In the genomic region with DNA sequence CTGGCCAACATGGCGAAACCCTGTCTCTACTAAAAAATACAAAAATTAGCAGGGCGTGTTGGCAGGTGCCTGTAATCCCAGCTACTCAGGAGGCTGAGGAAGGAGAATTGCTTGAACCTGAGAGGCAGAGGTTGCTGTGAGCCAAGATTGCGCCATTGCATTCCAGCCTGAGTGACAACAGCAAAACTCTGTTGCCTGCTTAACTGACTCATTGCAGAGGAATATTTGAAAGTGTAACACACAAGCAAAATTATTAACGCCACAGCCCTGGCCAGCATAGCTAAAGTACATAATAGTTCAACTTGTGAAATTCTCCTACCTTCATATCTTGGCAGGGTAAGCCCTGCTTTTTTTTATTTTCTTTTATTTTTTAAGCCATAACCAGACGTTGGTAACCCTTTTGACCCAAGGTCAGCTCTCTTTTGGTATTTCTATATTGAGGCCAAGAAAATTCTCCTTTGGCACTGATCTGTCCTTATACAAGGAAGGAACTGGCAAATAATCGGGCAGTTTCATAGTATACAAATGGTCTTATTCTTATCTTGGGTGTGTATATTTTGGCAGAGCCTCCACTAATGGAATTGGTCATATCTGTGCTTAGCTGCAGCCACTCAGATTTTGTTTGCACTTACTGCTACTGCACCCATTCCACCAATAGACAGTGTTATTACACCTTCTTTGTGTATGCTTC, we compare ENCODE assay signal across 12 cellular contexts. TPM values are rescaled to one million over a fixed set of nuclear protein-coding genes. Genes with fewer than 3 reads are reported as not detected.
DNase-seq lines count a peak whose midpoint lies in the region; ATAC-seq and TF ChIP-seq lines count a peak whose summit lies in the region.
"Had no signal": no experiment of that assay in that cellular context is flagged by ENCODE, and none has a peak within 500 bp of the region (broad histone marks: within the 10 kb centered on the region; RNA-seq: fewer than 3 reads in every experiment).

No MANE protein-coding gene starts in this region.

- no peaks in the 10 kb centered on the region for H3K79me2 ChIP-seq in neural progenitor cell (ENCODE audit: low read depth)

- H3K27ac Mint-ChIP-seq in neural progenitor cell: no peak overlapping the region
- H3K27ac Mint-ChIP-seq in activated CD4-positive, alpha-beta T cell treated with anti-CD3 and anti-CD28 coated beads for 36 hours: no peak overlapping the region
- H3K27ac Mint-ChIP-seq: GM23338, progenitor cell of endocrine pancreas had no signal

- no peaks in the 10 kb centered on the region for H3K36me3 ChIP-seq in skeletal muscle satellite cell (ENCODE audit: insufficient read depth, low read length)
- no peaks in the 10 kb centered on the region for H3K36me3 ChIP-seq in neural progenitor cell

- DNase-seq in H4 (ENCODE audit: low spot score) (peak; percentile 31), amniotic epithelial cell (ENCODE audit: low read depth) (peak; percentile 93), left cardiac atrium (peak; percentile 67), neural progenitor cell (ENCODE audit: low spot score) (no peak), globus pallidus (ENCODE audit: low spot score) (no peak)
- no peak for DNase-seq in activated CD4-positive, alpha-beta T cell treated with anti-CD3 and anti-CD28 coated beads for 36 hours

- POLR2A ChIA-PET in activated CD4-positive, alpha-beta T cell treated with anti-CD3 and anti-CD28 coated beads for 36 hours (lab: Charles Lee): no interaction called here

- H3K4me1 ChIP-seq in skeletal muscle satellite cell (ENCODE audit: control insufficient read depth, insufficient read depth, low read length): peaks cover 41% of the 10 kb centered on the region
- no peaks in the 10 kb centered on the region for H3K4me1 ChIP-seq in neural progenitor cell

- no peaks in the 10 kb centered on the region for H4K20me1 ChIP-seq in neural progenitor cell (ENCODE audit: low read depth)

- TF ChIP-seq CTCF in neural progenitor cell (IDR thresholded peaks at IDR 0.05): no peak

- no peaks in the 10 kb centered on the region for H3K4me1 Mint-ChIP-seq in neural progenitor cell
- no peaks in the 10 kb centered on the region for H3K4me1 Mint-ChIP-seq in activated CD4-positive, alpha-beta T cell treated with anti-CD3 and anti-CD28 coated beads for 36 hours
- H3K4me1 Mint-ChIP-seq: central memory CD8-positive, alpha-beta T cell; GM23338 had no signal

- H3K4me3 ChIP-seq in skeletal muscle satellite cell (ENCODE audit: low read length) (peak overlapping the region; percentile 39), neural progenitor cell (no peak overlapping the region)
- H3K4me3 ChIP-seq: GM23338 had no signal

- H3K36me3 Mint-ChIP-seq in neural progenitor cell: no peaks in the 10 kb centered on the region
- H3K36me3 Mint-ChIP-seq in activated CD4-positive, alpha-beta T cell treated with anti-CD3 and anti-CD28 coated beads for 36 hours (ENCODE audit: low read depth): no peaks in the 10 kb centered on the region

- CTCF ChIA-PET in activated CD4-positive, alpha-beta T cell treated with anti-CD3 and anti-CD28 coated beads for 36 hours (lab: Charles Lee): no interaction called here

- H3F3A ChIP-seq in neural progenitor cell (ENCODE audit: low read depth): no peaks in the 10 kb centered on the region

- H3K27me3 ChIP-seq in skeletal muscle satellite cell (ENCODE audit: control insufficient read depth, insufficient read depth, low read length) (no peaks in the 10 kb centered on the region), neural progenitor cell (no peaks in the 10 kb centered on the region)

- H3K9me3 ChIP-seq in skeletal muscle satellite cell (replicated peaks; ENCODE audit: low read length) (no peaks in the 10 kb centered on the region), neural progenitor cell (ENCODE audit: low read depth) (no peaks in the 10 kb centered on the region)

- H3K27me3 Mint-ChIP-seq in neural progenitor cell (ENCODE audit: insufficient read depth, low read depth): peaks cover 2% of the 10 kb centered on the region
- H3K27me3 Mint-ChIP-seq in activated CD4-positive, alpha-beta T cell treated with anti-CD3 and anti-CD28 coated beads for 36 hours: peaks cover 5% of the 10 kb centered on the region
- H3K27me3 Mint-ChIP-seq: progenitor cell of endocrine pancreas had no signal

- H3K4me2 ChIP-seq in skeletal muscle satellite cell (ENCODE audit: low read length) (peak overlapping the region; percentile 69), neural progenitor cell (no peak overlapping the region)
- H3K4me2 ChIP-seq: GM23338 had no signal

- H3K27ac ChIP-seq in neural progenitor cell: no peak overlapping the region

- H3K9ac ChIP-seq in skeletal muscle satellite cell (ENCODE audit: low read depth, low read length) (peak overlapping the region; percentile 61), neural progenitor cell (no peak overlapping the region)

- intact Hi-C loops in left cardiac atrium (cut with DNase I): no loop called here
- intact Hi-C loops in activated CD4-positive, alpha-beta T cell treated with anti-CD3 and anti-CD28 coated beads for 36 hours (cut with DNase I, micrococcal nuclease): no loop called here

- H3K9me3 Mint-ChIP-seq in neural progenitor cell: no peaks in the 10 kb centered on the region
- no peaks in the 10 kb centered on the region for H3K9me3 Mint-ChIP-seq in activated CD4-positive, alpha-beta T cell treated with anti-CD3 and anti-CD28 coated beads for 36 hours (ENCODE audit: low read depth)
- H3K9me3 Mint-ChIP-seq: GM23338 had no signal

- no peak overlapping the region for H2AFZ ChIP-seq in neural progenitor cell (replicated peaks)
- H2AFZ ChIP-seq: GM23338 had no signal

- no peak overlapping the region for H3K4me3 Mint-ChIP-seq in neural progenitor cell
- H3K4me3 Mint-ChIP-seq in activated CD4-positive, alpha-beta T cell treated with anti-CD3 and anti-CD28 coated beads for 36 hours: no peak overlapping the region
- H3K4me3 Mint-ChIP-seq: central memory CD8-positive, alpha-beta T cell; GM23338 had no signal

- ATAC-seq in left cardiac atrium (peak; percentile 70 to 81), GM21381 (IDR thresholded peaks at IDR 0.05; ENCODE audit: unreplicated experiment) (no peak)
- no peak for ATAC-seq in activated CD4-positive, alpha-beta T cell treated with anti-CD3 and anti-CD28 coated beads for 36 hours
- ATAC-seq: GM23338 had no signal

RNA-seq across cellular contexts. Expression of a gene that starts 4.0 kb away (rescaled TPM):
- not detected in 2 replicates for total RNA-seq in H4 (2014; rRNA removed; shearing (Covaris generic))
- total RNA-seq in left cardiac atrium (10 to 100 TPM; 37.4 to 56.9 TPM), neural progenitor cell (ENCODE audit: low replicate concordance) (not detected in 2 replicates)
- total RNA-seq in skeletal muscle satellite cell (2012; rRNA removed): under 0.01 and 0.22 TPM in 2 replicates
- not detected for total RNA-seq in activated CD4-positive, alpha-beta T cell treated with anti-CD3 and anti-CD28 coated beads for 36 hours
- total RNA-seq: activated CD8-positive, alpha-beta memory T cell treated with anti-CD3 and anti-CD28 coated beads for 36 hours; GM23338; progenitor cell of endocrine pancreas had no signal

Comparison
In these comparisons a context has a peak if more than half of its experiments do, and no peak if none do; other contexts are left out.
1. DNase-seq: peak in H4 (single experiment), amniotic epithelial cell (single experiment) and left cardiac atrium (single experiment); none in neural progenitor cell (single experiment), activated CD4-positive, alpha-beta T cell treated with anti-CD3 and anti-CD28 coated beads for 36 hours (single experiment) and globus pallidus (single experiment).
2. ATAC-seq: peak in left cardiac atrium (2 of 2); none in activated CD4-positive, alpha-beta T cell treated with anti-CD3 and anti-CD28 coated beads for 36 hours (single experiment) and GM21381 (single experiment).
3. RNA of a gene that starts 4.0 kb away (total RNA-seq): 37.4 to 56.9 TPM in left cardiac atrium; not detected in H4, not detected in neural progenitor cell and not detected in activated CD4-positive, alpha-beta T cell treated with anti-CD3 and anti-CD28 coated beads for 36 hours; every median in the first group is over 10 times any median in the second.